7 cellular contexts compared by ENCODE assay signal in genomic region chr2:95192891-95193290, GRCh38. TPM values are rescaled to one million over a fixed set of nuclear protein-coding genes. Genes with fewer than 3 reads are reported as not detected.
DNase-seq lines count a peak whose midpoint lies in the region; ATAC-seq, FAIRE-seq and TF ChIP-seq lines count a peak whose summit lies in the region.
"Not testable (repeated sequence)": the region's sequence is repeated elsewhere in the genome, so short reads cannot be mapped to it uniquely, and the experiment has no call there.

No MANE protein-coding gene starts in this region.

- not testable (repeated sequence) for H3K27me3 Mint-ChIP-seq in activated CD4-positive, alpha-beta memory T cell treated with anti-CD3 and anti-CD28 coated beads, Interleukin-2, amount 10 ng/mL, durations not matched to agents 7 days and 5 days
- H3K27me3 Mint-ChIP-seq in natural killer cell (ENCODE audit: low read depth in 2 of 2), result peaks cover 22 to 29% of the 10 kb centered on the region in 2 donors

- not testable (repeated sequence) for H3K9me1 ChIP-seq in K562 (ENCODE audit: control insufficient read depth, insufficient read depth, low read length)

- H3K9ac ChIP-seq in PC-3 (ENCODE audit: low read length); K562 (ENCODE audit: insufficient read depth in 1 of 2, low read depth in 2 of 2, low read length in 2 of 2): not testable (repeated sequence)

- not testable (repeated sequence) for H3K27ac ChIP-seq in PC-3 (ENCODE audit: low read length); K562 (ENCODE audit: extremely low read depth, low read depth, low read length)

- H3K4me3 ChIP-seq in PC-3 (ENCODE audit: low read length); K562: not testable (repeated sequence)

- CTCF ChIA-PET in PC-3 (lab: Charles Lee); activated CD4-positive, alpha-beta memory T cell treated with anti-CD3 and anti-CD28 coated beads, Interleukin-2, amount 10 ng/mL, durations not matched to agents 7 days and 5 days (lab: Charles Lee); K562 (lab: Yijun Ruan, JAX; ENCODE audit: low intra/inter-chr PET ratio): not testable (repeated sequence)

- TF ChIP-seq POLR2A in K562 (conservative IDR thresholded peaks at IDR 0.05), result not testable (repeated sequence)

- H3K27me3 ChIP-seq in PC-3 (ENCODE audit: low read length); K562 (ENCODE audit: control insufficient read depth in 2 of 2, insufficient read depth in 2 of 2, low read length in 2 of 2): not testable (repeated sequence)

- in situ Hi-C loops in K562 (cut with MboI), result not testable (repeated sequence)

- BruUV-seq in PC-3 (replicated peaks; lab: Mats Ljungman, UMichigan); K562 (replicated peaks; lab: Mats Ljungman, UMichigan): not testable (repeated sequence)

- peak; percentile 83 for FAIRE-seq in K562 (lab: Jason Lieb, UNC)

- not testable (repeated sequence) for H3K4me2 ChIP-seq in PC-3 (ENCODE audit: low read length); K562 (ENCODE audit: insufficient read depth, low read length)

- H3K79me2 ChIP-seq in PC-3 (ENCODE audit: low read length); K562 (ENCODE audit: control insufficient read depth, insufficient read depth, low read length): not testable (repeated sequence)

- not testable (repeated sequence) for H3K4me3 Mint-ChIP-seq in activated CD4-positive, alpha-beta memory T cell treated with anti-CD3 and anti-CD28 coated beads, Interleukin-2, amount 10 ng/mL, durations not matched to agents 7 days and 5 days; natural killer cell

- peak; percentile 8 to 50; a peak in 2 of 4 replicates for TF ChIP-seq RAD21 in K562 (CRISPR knock-in tag; conservative IDR thresholded peaks at IDR 0.05 in 1 of 2, IDR thresholded peaks at IDR 0.05 in 1 of 2)

- not testable (repeated sequence) for H3K4me1 Mint-ChIP-seq in activated CD4-positive, alpha-beta memory T cell treated with anti-CD3 and anti-CD28 coated beads, Interleukin-2, amount 10 ng/mL, durations not matched to agents 7 days and 5 days; natural killer cell

- WGBS in K562 (ENCODE audit: insufficient coverage, low coverage, missing lambda C conversion rate), result 2% methylated on average over 10 of the region's 12 CpGs

- H3K4me1 ChIP-seq in PC-3 (ENCODE audit: insufficient read depth, low read length); K562 (replicated peaks in 1 of 2; ENCODE audit: control insufficient read depth in 2 of 2, insufficient read depth in 2 of 2, low read length in 2 of 2): not testable (repeated sequence)

- H2AFZ ChIP-seq in PC-3 (ENCODE audit: low read length); K562 (ENCODE audit: low read depth, low read length): not testable (repeated sequence)

- H3K36me3 Mint-ChIP-seq in activated CD4-positive, alpha-beta memory T cell treated with anti-CD3 and anti-CD28 coated beads, Interleukin-2, amount 10 ng/mL, durations not matched to agents 7 days and 5 days (ENCODE audit: low read depth); natural killer cell: not testable (repeated sequence)

- not testable (repeated sequence) for TF ChIP-seq EP300 in K562 (IDR thresholded peaks at IDR 0.05; ENCODE audit: low read length)

- not testable (repeated sequence) for H3K9me3 Mint-ChIP-seq in activated CD4-positive, alpha-beta memory T cell treated with anti-CD3 and anti-CD28 coated beads, Interleukin-2, amount 10 ng/mL, durations not matched to agents 7 days and 5 days; natural killer cell

- not testable (repeated sequence) for H4K20me1 ChIP-seq in PC-3 (ENCODE audit: low read length); K562 (replicated peaks; ENCODE audit: control insufficient read depth, insufficient read depth, low read length)

- DNase-seq in PC-3, result peak; percentile 64
- DNase-seq in activated CD4-positive, alpha-beta memory T cell treated with anti-CD3 and anti-CD28 coated beads, Interleukin-2, amount 10 ng/mL, durations not matched to agents 7 days and 5 days, result peak; percentile 43
- peak in 1 of 4 experiments; percentile 49 for DNase-seq in K562 (ENCODE audit: extremely low read depth in 1 of 4, low spot score in 3 of 4)
- DNase-seq in Right ventricle myocardium superior, result peak; percentile 78
- DNase-seq in natural killer cell, result peak; percentile 20
- peak; percentile 26 to 34 for DNase-seq in stimulated activated CD4-positive, alpha-beta T cell treated with anti-CD3 and anti-CD28 coated beads, Interleukin-4, amount 100 ng/mL, for 4 hours

- H3K36me3 ChIP-seq in PC-3 (ENCODE audit: low read depth, low read length); K562 (ENCODE audit: control insufficient read depth, insufficient read depth, low read length): not testable (repeated sequence)

- not testable (repeated sequence) for ATAC-seq in PC-3; K562; Right ventricle myocardium superior (ENCODE audit: poor library complexity); natural killer cell

- not testable (repeated sequence) for H3K27ac Mint-ChIP-seq in activated CD4-positive, alpha-beta memory T cell treated with anti-CD3 and anti-CD28 coated beads, Interleukin-2, amount 10 ng/mL, durations not matched to agents 7 days and 5 days; natural killer cell

- H3F3A ChIP-seq in PC-3 (ENCODE audit: low read length, unreplicated experiment), result not testable (repeated sequence)

- intact Hi-C loops in PC-3 (cut with micrococcal nuclease); K562 (cut with micrococcal nuclease); Right ventricle myocardium superior (cut with DNase I); natural killer cell (cut with micrococcal nuclease): not testable (repeated sequence)

- TF ChIP-seq CTCF in GM12874 (IDR thresholded peaks at IDR 0.05; ENCODE audit: insufficient read depth, low read depth, low read length) (peak; percentile 52), PC-3 (conservative IDR thresholded peaks at IDR 0.05; ENCODE audit: low read depth, low read length) (0 out of 2 replicates have a peak, but pooled peaks have one; percentile 25), K562 (IDR thresholded peaks at IDR 0.05 in 2 of 3, conservative IDR thresholded peaks at IDR 0.05 in 1 of 3; ENCODE audit: insufficient read depth in 2 of 3, low read depth in 1 of 3, low read length in 3 of 3) (peak; percentile 26 to 54 (median 53); a peak in 4 of 6 replicates), natural killer cell (IDR thresholded peaks at IDR 0.05) (peak; percentile 52)

- H3K9me3 ChIP-seq in PC-3 (ENCODE audit: low read length); K562 (replicated peaks; ENCODE audit: control insufficient read depth, insufficient read depth, low read depth, low read length): not testable (repeated sequence)

- POLR2A ChIA-PET in PC-3 (lab: Charles Lee; ENCODE audit: unreplicated experiment); activated CD4-positive, alpha-beta memory T cell treated with anti-CD3 and anti-CD28 coated beads, Interleukin-2, amount 10 ng/mL, durations not matched to agents 7 days and 5 days (lab: Charles Lee); K562 (lab: Yijun Ruan, JAX): not testable (repeated sequence)

- H3K9me2 ChIP-seq in PC-3 (replicated peaks; ENCODE audit: low read length), result not testable (repeated sequence)

RNA-seq across cellular contexts. Expression of gene ZNF892, which starts 14.4 kb away (rescaled TPM):
- total RNA-seq in PC-3 (2014; rRNA removed) (not detected in 2 replicates), K562 (2014; rRNA removed) (0.08 TPM in 1 of 2 replicates, not detected in the other), K562 (2014; rRNA removed; fragmentation: Illumina TruSeq; extraction: Trizol) (0.07 and 0.10 TPM in 2 replicates), K562 (2015; rRNA removed; fragmentation: Illumina TruSeq; extraction: Trizol) (not detected in 2 replicates), K562 (2021) (0.13 and 0.29 TPM in 2 replicates), Right ventricle myocardium superior (2.9 TPM), natural killer cell (1 to 10 TPM; 2.9 to 4.6 (median 3.2) TPM)
- 1 to 10 TPM; 3.0 to 3.2 TPM for total RNA-seq in activated CD4-positive, alpha-beta memory T cell treated with anti-CD3 and anti-CD28 coated beads, Interleukin-2, amount 10 ng/mL, durations not matched to agents 7 days and 5 days
- 0.37 TPM in 1 of 2 replicates, not detected in the other for total RNA-seq in K562 (2011; cell fraction: chromatin; rRNA removed; ENCODE audit: low replicate concordance)
- total RNA-seq in K562 (2011; cell fraction: nucleolus; rRNA removed), result not detected in 2 replicates
- total RNA-seq in K562 (2011; cell fraction: nucleoplasm; rRNA removed), result not detected in 2 replicates
- polyA plus RNA-seq in K562 (2011; rRNA removed) (not detected in 2 replicates), K562 (2014; fragmentation: Illumina TruSeq; extraction: Trizol) (not detected in 2 replicates), K562 (2014; fragmentation: Nextera tagmentation; extraction: Ambion mirVana) (not detected), K562 (2014; rRNA removed) (0.09 TPM in 1 of 2 replicates, not detected in the other)
- polyA plus RNA-seq in K562 (2011; cell fraction: cytosol; rRNA removed), result not detected in 2 replicates
- polyA plus RNA-seq in K562 (2011; cell fraction: nucleus; rRNA removed), result not detected in 2 replicates
- not detected in 2 replicates for polyA plus RNA-seq in K562 (2012)
- not detected in 2 replicates for polyA minus RNA-seq in K562 (2011; rRNA and poly(A)+ RNA removed)
- polyA minus RNA-seq in K562 (2011; cell fraction: cytosol; rRNA and poly(A)+ RNA removed), result not detected in 2 replicates
- polyA minus RNA-seq in K562 (2011; cell fraction: nucleus; rRNA and poly(A)+ RNA removed), result not detected in 2 replicates

RNA-seq across cellular contexts. Expression of gene ZNF2, which starts 27.3 kb away (rescaled TPM):
- 1.4 and 3.1 TPM in 2 replicates for total RNA-seq in PC-3 (2014; rRNA removed)
- total RNA-seq in activated CD4-positive, alpha-beta memory T cell treated with anti-CD3 and anti-CD28 coated beads, Interleukin-2, amount 10 ng/mL, durations not matched to agents 7 days and 5 days, result 1 to 10 TPM; 3.5 to 3.9 TPM
- 4.1 and 7.4 TPM in 2 replicates for total RNA-seq in K562 (2011; cell fraction: chromatin; rRNA removed; ENCODE audit: low replicate concordance)
- total RNA-seq in K562 (2011; cell fraction: nucleolus; rRNA removed), result 3.7 and 5.2 TPM in 2 replicates
- total RNA-seq in K562 (2011; cell fraction: nucleoplasm; rRNA removed), result 4.3 and 4.4 TPM in 2 replicates
- total RNA-seq in K562 (2014; rRNA removed), result 2.3 and 2.9 TPM in 2 replicates
- total RNA-seq in K562 (2014; rRNA removed; fragmentation: Illumina TruSeq; extraction: Trizol), result 3.2 and 3.9 TPM in 2 replicates
- total RNA-seq in K562 (2015; rRNA removed; fragmentation: Illumina TruSeq; extraction: Trizol), result 3.4 and 4.5 TPM in 2 replicates
- total RNA-seq in K562 (2021), result 2.2 and 2.5 TPM in 2 replicates
- polyA plus RNA-seq in K562 (2011; rRNA removed), result 3.6 and 3.9 TPM in 2 replicates
- polyA plus RNA-seq in K562 (2011; cell fraction: cytosol; rRNA removed), result 2.0 and 2.7 TPM in 2 replicates
- polyA plus RNA-seq in K562 (2011; cell fraction: nucleus; rRNA removed), result 2.9 and 3.7 TPM in 2 replicates
- polyA plus RNA-seq in K562 (2012), result 1.6 and 1.9 TPM in 2 replicates
- 2.8 and 3.4 TPM in 2 replicates for polyA plus RNA-seq in K562 (2014; fragmentation: Illumina TruSeq; extraction: Trizol)
- 1 to 10 TPM; 3.3 to 4.2 TPM for polyA plus RNA-seq in K562 (2014; fragmentation: Nextera tagmentation; extraction: Ambion mirVana)
- 1.6 and 2.0 TPM in 2 replicates for polyA plus RNA-seq in K562 (2014; rRNA removed)
- polyA minus RNA-seq in K562 (2011; rRNA and poly(A)+ RNA removed), result 6.2 and 8.0 TPM in 2 replicates
- polyA minus RNA-seq in K562 (2011; cell fraction: cytosol; rRNA and poly(A)+ RNA removed), result 2.6 and 2.8 TPM in 2 replicates
- polyA minus RNA-seq in K562 (2011; cell fraction: nucleus; rRNA and poly(A)+ RNA removed), result 2.7 and 3.1 TPM in 2 replicates
- total RNA-seq in Right ventricle myocardium superior, result 5.0 TPM
- 1 to 10 TPM in 2 of 3 donors, under 1 TPM in 1; 0.96 to 2.7 (median 2.4) TPM for total RNA-seq in natural killer cell

RNA-seq across cellular contexts. Expression of gene ZNF514, which starts 33.2 kb away (rescaled TPM):
- total RNA-seq in PC-3 (2014; rRNA removed) (5.8 and 6.6 TPM in 2 replicates), K562 (2014; rRNA removed) (7.5 and 8.7 TPM in 2 replicates), K562 (2014; rRNA removed; fragmentation: Illumina TruSeq; extraction: Trizol) (11.2 and 11.9 TPM in 2 replicates), K562 (2015; rRNA removed; fragmentation: Illumina TruSeq; extraction: Trizol) (11.2 and 11.4 TPM in 2 replicates), K562 (2021) (13.8 and 15.5 TPM in 2 replicates), Right ventricle myocardium superior (14.7 TPM), natural killer cell (10 to 100 TPM; 12.4 to 26.0 (median 12.8) TPM)
- total RNA-seq in activated CD4-positive, alpha-beta memory T cell treated with anti-CD3 and anti-CD28 coated beads, Interleukin-2, amount 10 ng/mL, durations not matched to agents 7 days and 5 days, result 10 to 100 TPM; 12.9 to 13.4 TPM
- 29.4 and 53.1 TPM in 2 replicates for total RNA-seq in K562 (2011; cell fraction: chromatin; rRNA removed; ENCODE audit: low replicate concordance)
- 26.8 and 30.5 TPM in 2 replicates for total RNA-seq in K562 (2011; cell fraction: nucleolus; rRNA removed)
- 35.5 and 54.2 TPM in 2 replicates for total RNA-seq in K562 (2011; cell fraction: nucleoplasm; rRNA removed)
- polyA plus RNA-seq in K562 (2011; rRNA removed) (17.7 and 21.9 TPM in 2 replicates), K562 (2014; fragmentation: Illumina TruSeq; extraction: Trizol) (11.2 and 11.7 TPM in 2 replicates), K562 (2014; fragmentation: Nextera tagmentation; extraction: Ambion mirVana) (10 to 100 TPM; 10.0 to 11.0 TPM), K562 (2014; rRNA removed) (13.0 and 14.7 TPM in 2 replicates)
- 6.3 and 9.8 TPM in 2 replicates for polyA plus RNA-seq in K562 (2011; cell fraction: cytosol; rRNA removed)
- polyA plus RNA-seq in K562 (2011; cell fraction: nucleus; rRNA removed), result 37.4 and 38.9 TPM in 2 replicates
- polyA plus RNA-seq in K562 (2012), result 9.6 and 13.4 TPM in 2 replicates
- 13.8 and 19.2 TPM in 2 replicates for polyA minus RNA-seq in K562 (2011; rRNA and poly(A)+ RNA removed)
- 7.1 and 7.4 TPM in 2 replicates for polyA minus RNA-seq in K562 (2011; cell fraction: cytosol; rRNA and poly(A)+ RNA removed)
- polyA minus RNA-seq in K562 (2011; cell fraction: nucleus; rRNA and poly(A)+ RNA removed), result 19.9 and 33.3 TPM in 2 replicates
